7 cellular contexts compared by ENCODE assay signal in genomic region chr9:96061293-96061987, GRCh38.
DNase-seq lines count a peak whose midpoint lies in the region; ATAC-seq and TF ChIP-seq lines count a peak whose summit lies in the region.

No MANE protein-coding gene starts in this region.

- TF ChIP-seq POLR2A in gastrocnemius medialis (IDR thresholded peaks at IDR 0.05): no peak

- no peaks in the 10 kb centered on the region for H3K27me3 ChIP-seq in gastrocnemius medialis

- H3K27ac ChIP-seq in gastrocnemius medialis: no peak overlapping the region

- intact Hi-C loops in gastrocnemius medialis (cut with DNase I; ENCODE audit: low total_unique reads): no loop called here

- peak; percentile 51 for TF ChIP-seq CTCF in GM12872 (IDR thresholded peaks at IDR 0.05; ENCODE audit: insufficient read depth, low read depth, low read length)
- TF ChIP-seq CTCF in fibroblast of mammary gland (conservative IDR thresholded peaks at IDR 0.05; ENCODE audit: control insufficient read depth, insufficient read depth, low read depth, low read length): peak; percentile 35
- peak in 2 of 5 experiments; percentile 23 to 28 for TF ChIP-seq CTCF in gastrocnemius medialis (IDR thresholded peaks at IDR 0.05 in 4 of 5, conservative IDR thresholded peaks at IDR 0.05 in 1 of 5)

- no peaks in the 10 kb centered on the region for H3K36me3 ChIP-seq in gastrocnemius medialis

- DNase-seq in NCI-H69 (lab: John Stamatoyannopoulos, UW) (peak; percentile 75), activated T-cell treated with anti-CD3 and anti-CD28 coated beads for 24 hours (ENCODE audit: low read depth) (peak; percentile 32), fibroblast of mammary gland (ENCODE audit: low read depth) (peak; percentile 65), occipital lobe (lab: John Stamatoyannopoulos, UW) (peak; percentile 9), gastrocnemius medialis (no peak)

- ATAC-seq in gastrocnemius medialis (no peak), HG03565 (IDR thresholded peaks at IDR 0.05; ENCODE audit: unreplicated experiment) (no peak)

- in situ Hi-C loops in gastrocnemius medialis (cut with MboI; ENCODE audit: low sequenced_read_pairs in 4 of 4): no loop called here

- H3K9me3 ChIP-seq in gastrocnemius medialis: no peaks in the 10 kb centered on the region

- no peaks in the 10 kb centered on the region for H3K4me1 ChIP-seq in gastrocnemius medialis

- H3K4me3 ChIP-seq in fibroblast of mammary gland (ENCODE audit: control insufficient read depth, low read depth, low read length) (no peak overlapping the region), gastrocnemius medialis (no peak overlapping the region)

Comparison
In these comparisons a context has a peak if more than half of its experiments do, and no peak if none do; other contexts are left out.
1. DNase-seq: peak in NCI-H69 (single experiment), activated T-cell treated with anti-CD3 and anti-CD28 coated beads for 24 hours (single experiment), fibroblast of mammary gland (single experiment) and occipital lobe (single experiment); none in gastrocnemius medialis (0 of 2).